ENCODE assay signal across 8 cellular contexts in the genomic region with DNA sequence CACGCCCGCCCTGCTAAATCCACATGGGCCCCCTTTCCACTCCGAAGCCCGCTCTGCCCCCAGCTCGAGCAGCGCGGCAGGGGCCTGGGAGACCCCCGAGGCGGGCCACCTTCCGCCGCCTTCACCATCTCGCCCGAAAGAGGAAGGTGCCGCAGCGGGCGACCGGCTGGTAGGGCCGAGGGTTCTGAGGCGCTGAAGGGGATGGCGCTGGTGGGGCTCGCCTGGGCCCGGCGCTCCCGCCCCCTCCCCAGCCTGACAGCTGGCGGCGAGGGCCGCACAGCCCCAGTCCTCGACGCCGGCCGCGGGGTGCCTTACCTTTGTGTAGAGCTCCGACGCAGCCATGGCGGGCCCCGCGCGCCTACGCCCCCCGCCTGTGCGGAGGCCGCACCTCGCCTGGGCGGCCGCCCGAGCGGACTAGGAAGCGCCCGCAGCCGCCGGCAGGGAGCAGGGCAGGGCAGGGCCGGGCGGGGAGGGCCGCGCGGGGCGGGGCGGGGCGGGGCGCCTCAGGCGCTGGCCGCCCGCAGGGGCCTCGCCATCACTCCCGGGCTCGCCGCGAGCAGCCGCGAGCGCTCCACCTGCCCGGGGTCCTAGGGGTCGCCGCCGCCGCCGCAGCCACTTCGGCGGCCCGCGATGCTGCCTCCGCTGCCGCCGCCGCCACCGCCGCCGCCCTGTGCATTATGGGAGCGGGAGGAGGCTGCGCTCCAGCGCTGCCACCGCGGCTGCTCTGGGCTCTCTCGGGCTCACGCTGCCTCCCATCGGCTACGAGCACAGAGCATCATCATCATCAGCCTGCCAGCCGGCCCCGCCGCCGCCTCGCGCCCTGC. TPM values are rescaled to one million over a fixed set of nuclear protein-coding genes. Genes with fewer than 3 reads are reported as not detected.
A peak's percentile ranks its signal among the peaks of the same experiment; 100 is the strongest.
DNase-seq lines count a peak whose midpoint lies in the region; ATAC-seq and TF ChIP-seq lines count a peak whose summit lies in the region.

A gene (minus strand): TSS at position 416 of the 824 bp plus-strand sequence. CDS start 74 bp downstream, at position 342.

- H3K4me2 ChIP-seq in DND-41 (ENCODE audit: insufficient read depth, low read length) = peak within 1 kb of the TSS; percentile 86

- H3K9ac ChIP-seq in DND-41 (ENCODE audit: low read depth, low read length) (peak within 1 kb of the TSS; percentile 68), HUES6 (ENCODE audit: low read length) (peak within 1 kb of the TSS; percentile 64)

- peaks cover 17% of the 10 kb centered on the region; the same call in 1 of the 2 replicates for H3K79me2 ChIP-seq in DND-41 (ENCODE audit: insufficient read depth, low read length)

- TF ChIP-seq EP300 in gastroesophageal sphincter (IDR thresholded peaks at IDR 0.05) (no peak), suprapubic skin (IDR thresholded peaks at IDR 0.05) (no peak)

- H3K4me3 ChIP-seq in DND-41 (ENCODE audit: low read depth in 1 of 2, low read length in 2 of 2) = peak within 1 kb of the TSS; percentile 39 to 75; a peak in 3 of 4 replicates
- H3K4me3 ChIP-seq in HUES6 (ENCODE audit: low read depth, low read length) = peak within 1 kb of the TSS; percentile 80
- peak within 1 kb of the TSS; percentile 91 for H3K4me3 ChIP-seq in SJCRH30
- H3K4me3 ChIP-seq in gastroesophageal sphincter = peak within 1 kb of the TSS; percentile 69 to 76
- peak within 1 kb of the TSS; percentile 92 for H3K4me3 ChIP-seq in suprapubic skin

- H3K9me3 ChIP-seq in DND-41 (ENCODE audit: insufficient read depth, low read length, severe bottlenecking) (no peaks in the 10 kb centered on the region), HUES6 (ENCODE audit: control insufficient read depth, insufficient read depth, low read depth, low read length) (no peaks in the 10 kb centered on the region), SJCRH30 (replicated peaks) (no peaks in the 10 kb centered on the region), gastroesophageal sphincter (no peaks in the 10 kb centered on the region), suprapubic skin (no peaks in the 10 kb centered on the region)

- peak within 1 kb of the TSS; percentile 91 for H2AFZ ChIP-seq in DND-41 (ENCODE audit: low read depth, low read length)

- H4K20me1 ChIP-seq in DND-41 (ENCODE audit: insufficient read depth, low read length) = peaks cover 4% of the 10 kb centered on the region; the same call in 1 of the 2 replicates

- DNase-seq in DND-41 (peak; percentile 78), SJCRH30 (peak; percentile 65 to 72), occipital lobe (lab: John Stamatoyannopoulos, UW) (peak; percentile 76), suprapubic skin (ENCODE audit: low spot score in 2 of 2) (peak; percentile 77 to 83)
- DNase-seq in activated gamma-delta T cell treated with anti-CD3 and anti-CD28 coated beads, Interleukin-2, amount 50 U/mL, for 16 hours (ENCODE audit: low read depth) = peak; percentile 59

- H3K27me3 ChIP-seq in DND-41 (ENCODE audit: insufficient read depth, low read length, poor library complexity) (no peaks in the 10 kb centered on the region), HUES6 (ENCODE audit: control insufficient read depth, insufficient read depth, low read length) (peaks cover 51% of the 10 kb centered on the region), SJCRH30 (no peaks in the 10 kb centered on the region), gastroesophageal sphincter (no peaks in the 10 kb centered on the region), suprapubic skin (no peaks in the 10 kb centered on the region)

- H3K36me3 ChIP-seq in DND-41 (ENCODE audit: insufficient read depth, low read length) (no peaks in the 10 kb centered on the region), HUES6 (ENCODE audit: control insufficient read depth, insufficient read depth, low read length) (no peaks in the 10 kb centered on the region), SJCRH30 (no peaks in the 10 kb centered on the region), gastroesophageal sphincter (no peaks in the 10 kb centered on the region), suprapubic skin (no peaks in the 10 kb centered on the region)

- peak; percentile 57 to 67 for TF ChIP-seq POLR2A in gastroesophageal sphincter (IDR thresholded peaks at IDR 0.05)
- TF ChIP-seq POLR2A in suprapubic skin (IDR thresholded peaks at IDR 0.05) = peak in 1 of 2 donors; percentile 11

- H3K27ac ChIP-seq in DND-41 (ENCODE audit: low read length) = peak within 1 kb of the TSS; percentile 34; the same call in 1 of the 2 replicates
- H3K27ac ChIP-seq in HUES6 (ENCODE audit: low read depth, low read length) = peak within 1 kb of the TSS; percentile 38; the same call in 1 of the 2 replicates
- H3K27ac ChIP-seq in SJCRH30 = no peak within 1 kb of the TSS; the same call in 1 of the 2 replicates
- H3K27ac ChIP-seq in gastroesophageal sphincter = peak within 1 kb of the TSS; percentile 51 to 90 (median 88)
- peak within 1 kb of the TSS; percentile 86 for H3K27ac ChIP-seq in suprapubic skin

- peak; percentile 29 for TF ChIP-seq CTCF in DND-41 (IDR thresholded peaks at IDR 0.05; ENCODE audit: borderline replicate concordance, extremely low read depth, low read length, poor library complexity, severe bottlenecking)
- peak in 2 of 4 experiments; percentile 33 to 36 for TF ChIP-seq CTCF in gastroesophageal sphincter (IDR thresholded peaks at IDR 0.05)
- peak in 1 of 2 donors; percentile 20 for TF ChIP-seq CTCF in suprapubic skin (IDR thresholded peaks at IDR 0.05)

- WGBS in gastroesophageal sphincter (ENCODE audit: low coverage in 1 of 2), 2 donors = no CpG with 5 or more reads among the region's 103 CpGs
- WGBS in suprapubic skin = 1% methylated on average over 17 of the region's 103 CpGs

- H3K4me1 ChIP-seq in DND-41 (ENCODE audit: insufficient read depth, low read length) = peaks cover 25% of the 10 kb centered on the region
- H3K4me1 ChIP-seq in HUES6 (ENCODE audit: control insufficient read depth, insufficient read depth, low read length) = peaks cover 15% of the 10 kb centered on the region
- peaks cover 6% of the 10 kb centered on the region for H3K4me1 ChIP-seq in SJCRH30
- peaks cover 0 to 28% (median 4%) of the 10 kb centered on the region in 3 donors for H3K4me1 ChIP-seq in gastroesophageal sphincter
- peaks cover 21% of the 10 kb centered on the region for H3K4me1 ChIP-seq in suprapubic skin

- ATAC-seq in DND-41 (ENCODE audit: insufficient read depth, low read depth) = peak; percentile 79
- peak; percentile 82 for ATAC-seq in GM21423 (IDR thresholded peaks at IDR 0.05; ENCODE audit: unreplicated experiment)
- peak; percentile 93 for ATAC-seq in gastroesophageal sphincter

RNA-seq across cellular contexts. Expression of the gene that starts here (rescaled TPM):
- total RNA-seq in SJCRH30 (2014; rRNA removed; shearing (Covaris generic)) = 15.2 and 15.5 TPM in 2 replicates
- 10 to 100 TPM; 24.3 to 41.9 (median 31.2) TPM for total RNA-seq in gastroesophageal sphincter
- total RNA-seq in occipital lobe = 155 TPM
- total RNA-seq in suprapubic skin = 10 to 100 TPM; 37.4 to 73.7 (median 47.0) TPM
